ENCODE assay signal across 9 cellular contexts in genomic region chr1:178727014-178727895, GRCh38. TPM values are rescaled to one million over a fixed set of nuclear protein-coding genes. Genes with fewer than 3 reads are reported as not detected.
DNase-seq lines count a peak whose midpoint lies in the region; ATAC-seq, FAIRE-seq and TF ChIP-seq lines count a peak whose summit lies in the region.
"Had no signal": no experiment of that assay in that cellular context is flagged by ENCODE, and none has a peak within 500 bp of the region (broad histone marks: within the 10 kb centered on the region; RNA-seq: fewer than 3 reads in every experiment).

No MANE protein-coding gene starts in this region.

- H3K4me2 ChIP-seq in PC-3 (ENCODE audit: low read length) (peak overlapping the region; percentile 90), endothelial cell of umbilical vein (ENCODE audit: insufficient read depth, low read length) (peak overlapping the region; percentile 56)

- peak overlapping the region; percentile 93 for H3K4me3 ChIP-seq in PC-3 (ENCODE audit: low read length)
- H3K4me3 ChIP-seq in endothelial cell of umbilical vein (replicated peaks in 1 of 3; ENCODE audit: insufficient read depth in 1 of 3, low read depth in 1 of 3, low read length in 3 of 3): peak overlapping the region in 1 of 3 experiments; percentile 92
- H3K4me3 ChIP-seq in neutrophil (ENCODE audit: low read depth in 1 of 2, low read length in 1 of 2): no peak overlapping the region
- H3K4me3 ChIP-seq in left lung: peak overlapping the region in 1 of 2 donors; percentile 92

- no peaks in the 10 kb centered on the region for H3K9me1 ChIP-seq in endothelial cell of umbilical vein (replicated peaks; ENCODE audit: control insufficient read depth, extremely low read depth, insufficient read depth, low read length)

- H3K9me3 ChIP-seq in PC-3 (ENCODE audit: low read length) (no peaks in the 10 kb centered on the region), endothelial cell of umbilical vein (replicated peaks; ENCODE audit: control insufficient read depth, insufficient read depth, low read length) (no peaks in the 10 kb centered on the region), neutrophil (no peaks in the 10 kb centered on the region), left lung (no peaks in the 10 kb centered on the region)

- intact Hi-C loops in PC-3 (cut with micrococcal nuclease): loop anchor here (2.0 to 5.0 kb wide), 2 partner anchors 40 to 114 kb away; no protein-coding TSS in a partner anchor
- intact Hi-C loops in endothelial cell of umbilical vein (cut with micrococcal nuclease): no loop called here
- intact Hi-C loops in left lung (cut with DNase I): no loop called here

- no peak for ATAC-seq in PC-3
- ATAC-seq in left lung: no peak
- ATAC-seq in GM18858 (IDR thresholded peaks at IDR 0.05; ENCODE audit: unreplicated experiment): no peak
- no peak for ATAC-seq in HG03354 (IDR thresholded peaks at IDR 0.05; ENCODE audit: poor library complexity, severe bottlenecking, unreplicated experiment)

- no peaks in the 10 kb centered on the region for H3K9me2 ChIP-seq in PC-3 (replicated peaks; ENCODE audit: low read length)

- H3K9ac ChIP-seq in PC-3 (ENCODE audit: low read length): peak overlapping the region; percentile 85
- H3K9ac ChIP-seq in endothelial cell of umbilical vein (replicated peaks; ENCODE audit: extremely low read depth, insufficient read depth, low read length): peak overlapping the region; percentile 77

- DNase-seq in ELF-1 (ENCODE audit: low read depth, low spot score) (peak; percentile 9), PC-3 (peak; percentile 47), endothelial cell of umbilical vein (ENCODE audit: low read depth, low spot score) (no peak), left lung (no peak)
- DNase-seq in T-helper 2 cell treated with Interferon-gamma antibody and Interleukin-4, amounts not matched to agents 5 μg/mL and 100 μg/mL, for 36 hours (ENCODE audit: low spot score): no peak
- DNase-seq: NCI-H1092 had no signal

- CTCF ChIA-PET in PC-3 (lab: Charles Lee): interaction anchor here (1.1 kb wide), 1 partner anchor 76 kb away, joined by 4 read pairs; no protein-coding TSS in a partner anchor
- CTCF ChIA-PET in endothelial cell of umbilical vein (lab: Charles Lee): interaction anchor here (0.8 to 3.6 kb wide), 10 partner anchors 8 to 427 kb away, joined by 3 to 55 read pairs (median 5); no protein-coding TSS in a partner anchor

- H2AFZ ChIP-seq in PC-3 (ENCODE audit: low read length) (no peak overlapping the region), endothelial cell of umbilical vein (ENCODE audit: low read depth, low read length) (no peak overlapping the region)

- H3K27me3 ChIP-seq in PC-3 (ENCODE audit: low read length) (no peaks in the 10 kb centered on the region), endothelial cell of umbilical vein (ENCODE audit: control insufficient read depth in 2 of 2, insufficient read depth in 2 of 2, low read length in 2 of 2) (no peaks in the 10 kb centered on the region), neutrophil (no peaks in the 10 kb centered on the region), left lung (no peaks in the 10 kb centered on the region)

- FAIRE-seq in endothelial cell of umbilical vein (lab: Jason Lieb, UNC): no peak

- no peak for TF ChIP-seq CTCF in PC-3 (conservative IDR thresholded peaks at IDR 0.05; ENCODE audit: low read depth, low read length)
- no peak for TF ChIP-seq CTCF in endothelial cell of umbilical vein (IDR thresholded peaks at IDR 0.05; ENCODE audit: extremely low read depth in 1 of 2, insufficient read depth in 1 of 2, low read depth in 1 of 2, low read length in 2 of 2)
- TF ChIP-seq CTCF in neutrophil (IDR thresholded peaks at IDR 0.05): no peak
- no peak for TF ChIP-seq CTCF in left lung (IDR thresholded peaks at IDR 0.05)

- H3K4me1 ChIP-seq in PC-3 (ENCODE audit: insufficient read depth, low read length) (peaks cover 24% of the 10 kb centered on the region), endothelial cell of umbilical vein (ENCODE audit: control insufficient read depth, extremely low read depth, insufficient read depth, low read length) (peaks cover 28% of the 10 kb centered on the region), neutrophil (ENCODE audit: control insufficient read depth in 1 of 2, insufficient read depth in 1 of 2, low read depth in 1 of 2, low read length in 1 of 2) (peaks cover 14% of the 10 kb centered on the region in 2 experiments), left lung (peaks cover 0 to 5% of the 10 kb centered on the region in 2 donors)

- POLR2A ChIA-PET in PC-3 (lab: Charles Lee; ENCODE audit: unreplicated experiment): interaction anchor here (0.9 to 1.6 kb wide), 3 partner anchors 43 to 117 kb away, joined by 3 to 18 read pairs (median 16); no protein-coding TSS in a partner anchor
- POLR2A ChIA-PET in endothelial cell of umbilical vein (lab: Charles Lee): interaction anchor here (0.6 to 1.0 kb wide), 2 partner anchors 26 to 165 kb away, joined by 3 to 6 read pairs; no protein-coding TSS in a partner anchor

- H3K4me3 Mint-ChIP-seq in T-helper 2 cell treated with Interferon-gamma antibody and Interleukin-4, amounts not matched to agents 5 μg/mL and 100 μg/mL, for 36 hours: no peak overlapping the region

- no peaks in the 10 kb centered on the region for H3F3A ChIP-seq in PC-3 (ENCODE audit: low read length, unreplicated experiment)

- peaks cover 5% of the 10 kb centered on the region for H3K4me1 Mint-ChIP-seq in T-helper 2 cell treated with Interferon-gamma antibody and Interleukin-4, amounts not matched to agents 5 μg/mL and 100 μg/mL, for 36 hours (ENCODE audit: low read depth)

- peaks cover 3% of the 10 kb centered on the region for H3K9me3 Mint-ChIP-seq in T-helper 2 cell treated with Interferon-gamma antibody and Interleukin-4, amounts not matched to agents 5 μg/mL and 100 μg/mL, for 36 hours

- H3K27ac ChIP-seq in PC-3 (ENCODE audit: low read length): peak overlapping the region; percentile 76
- no peak overlapping the region for H3K27ac ChIP-seq in endothelial cell of umbilical vein (ENCODE audit: insufficient read depth, low read depth, low read length)
- H3K27ac ChIP-seq in neutrophil: peak overlapping the region; percentile 90
- H3K27ac ChIP-seq in left lung: no peak overlapping the region

- H3K79me2 ChIP-seq in PC-3 (ENCODE audit: low read length): peaks cover 73% of the 10 kb centered on the region
- H3K79me2 ChIP-seq in endothelial cell of umbilical vein (ENCODE audit: control insufficient read depth, insufficient read depth, low read length): peaks cover 36% of the 10 kb centered on the region

- 0 out of 2 replicates have a peak, but pooled peaks cover 3% of the 10 kb centered on the region for H4K20me1 ChIP-seq in PC-3 (ENCODE audit: low read length)
- H4K20me1 ChIP-seq in endothelial cell of umbilical vein (replicated peaks; ENCODE audit: control insufficient read depth, extremely low read depth, insufficient read depth, low read length): no peaks in the 10 kb centered on the region

- H3K27me3 Mint-ChIP-seq in T-helper 2 cell treated with Interferon-gamma antibody and Interleukin-4, amounts not matched to agents 5 μg/mL and 100 μg/mL, for 36 hours (ENCODE audit: low read depth): peaks cover 49% of the 10 kb centered on the region

- TF ChIP-seq POLR2A in endothelial cell of umbilical vein (IDR thresholded peaks at IDR 0.05; ENCODE audit: low read depth, low read length): no peak

- BruUV-seq in PC-3 (replicated peaks; lab: Mats Ljungman, UMichigan): no TSS peak
- no TSS peak for BruUV-seq in endothelial cell of umbilical vein (replicated peaks; lab: Mats Ljungman, UMichigan)

- dilution Hi-C loops in endothelial cell of umbilical vein (cut with MboI; ENCODE audit: extremely low pct_ligation_motif_present, low sequenced_read_pairs): no loop called here

- H3K36me3 ChIP-seq in PC-3 (ENCODE audit: low read depth, low read length) (no peaks in the 10 kb centered on the region), endothelial cell of umbilical vein (ENCODE audit: control insufficient read depth in 2 of 2, extremely low read depth in 1 of 2, insufficient read depth in 2 of 2, low read length in 2 of 2) (no peaks in the 10 kb centered on the region), neutrophil (no peaks in the 10 kb centered on the region), left lung (no peaks in the 10 kb centered on the region)

- H3K36me3 Mint-ChIP-seq in T-helper 2 cell treated with Interferon-gamma antibody and Interleukin-4, amounts not matched to agents 5 μg/mL and 100 μg/mL, for 36 hours (ENCODE audit: low read depth): no peaks in the 10 kb centered on the region

- H3K27ac Mint-ChIP-seq in T-helper 2 cell treated with Interferon-gamma antibody and Interleukin-4, amounts not matched to agents 5 μg/mL and 100 μg/mL, for 36 hours: no peak overlapping the region

TF ChIP-seq in endothelial cell of umbilical vein, 7 proteins besides CTCF, POLR2A, EP300 and RAD21:
- TF ChIP-seq GATA2 (IDR thresholded peaks at IDR 0.05; ENCODE audit: insufficient read depth, insufficient read length, low read depth, low read length) (no peak), MAX (IDR thresholded peaks at IDR 0.05; ENCODE audit: insufficient read depth, insufficient read length) (no peak), JUN (IDR thresholded peaks at IDR 0.05; ENCODE audit: borderline replicate concordance, insufficient read depth, insufficient read length, low read depth) (no peak), POLR2AphosphoS5 (IDR thresholded peaks at IDR 0.05; ENCODE audit: insufficient read depth, low read depth, low read length) (no peak), MYC (IDR thresholded peaks at IDR 0.05; ENCODE audit: low read depth, low read length) (no peak)

RNA-seq across cellular contexts. Expression of gene RALGPS2, which starts 2.2 kb away (rescaled TPM):
- total RNA-seq in PC-3 (2014; rRNA removed) (19.3 and 39.2 TPM in 2 replicates), endothelial cell of umbilical vein (27.7 and 28.4 TPM in 2 replicates), left lung (10 to 100 TPM in 1 of 2 donors, 1 to 10 TPM in 1; 9.0 to 10.5 TPM)
- 4.1 and 4.6 TPM in 2 replicates for polyA plus RNA-seq in endothelial cell of umbilical vein
- polyA plus RNA-seq in endothelial cell of umbilical vein (2011; cell fraction: cytosol; rRNA removed): 5.6 and 6.4 TPM in 2 replicates
- 23.3 and 24.3 TPM in 2 replicates for polyA plus RNA-seq in endothelial cell of umbilical vein (2011; cell fraction: nucleus; rRNA removed)
- polyA plus RNA-seq in endothelial cell of umbilical vein (2012): 14.1 and 14.5 TPM in 2 replicates
- 23.7 and 35.3 TPM in 2 replicates for polyA minus RNA-seq in endothelial cell of umbilical vein
- 9.6 TPM for polyA minus RNA-seq in endothelial cell of umbilical vein (2011; cell fraction: cytosol; rRNA and poly(A)+ RNA removed)
- polyA minus RNA-seq in endothelial cell of umbilical vein (2011; cell fraction: nucleus; rRNA and poly(A)+ RNA removed): 59.1 and 76.0 TPM in 2 replicates

Comparison
In these comparisons a context has a peak if more than half of its experiments do, and no peak if none do; other contexts are left out.
1. DNase-seq: peak in ELF-1 (single experiment) and PC-3 (single experiment); none in endothelial cell of umbilical vein (single experiment), left lung (0 of 2) and T-helper 2 cell treated with Interferon-gamma antibody and Interleukin-4, amounts not matched to agents 5 μg/mL and 100 μg/mL, for 36 hours (single experiment).
2. H3K27ac ChIP-seq: peak in PC-3 (single experiment) and neutrophil (single experiment); none in endothelial cell of umbilical vein (single experiment) and left lung (0 of 2).